Comparison of ENCODE assay signal across 1 cellular context in genomic region chr2:207662203-207662602, GRCh38.
TF ChIP-seq lines count a peak whose summit lies in the region.

No MANE protein-coding gene starts in this region.

TF ChIP-seq in HepG2, 621 proteins besides CTCF, POLR2A, EP300 and RAD21 (continued from another document):
- TF ChIP-seq IRX3 (CRISPR knock-in tag; IDR thresholded peaks at IDR 0.05; ENCODE audit: borderline replicate concordance, low read depth) (no peak), ZNF75D (CRISPR knock-in tag; IDR thresholded peaks at IDR 0.05; ENCODE audit: borderline replicate concordance) (no peak), SOX5 (CRISPR knock-in tag; IDR thresholded peaks at IDR 0.05; ENCODE audit: borderline replicate concordance) (no peak), SMAD9 (CRISPR knock-in tag; IDR thresholded peaks at IDR 0.05) (no peak), RORA (CRISPR knock-in tag; IDR thresholded peaks at IDR 0.05) (no peak), NCOA5 (CRISPR knock-in tag; IDR thresholded peaks at IDR 0.05) (no peak), ZNF781 (CRISPR knock-in tag; IDR thresholded peaks at IDR 0.05; ENCODE audit: borderline replicate concordance, not compliant biosample characterization) (no peak), SALL1 (CRISPR knock-in tag; IDR thresholded peaks at IDR 0.05) (no peak)
- TF ChIP-seq, protein P1, sequence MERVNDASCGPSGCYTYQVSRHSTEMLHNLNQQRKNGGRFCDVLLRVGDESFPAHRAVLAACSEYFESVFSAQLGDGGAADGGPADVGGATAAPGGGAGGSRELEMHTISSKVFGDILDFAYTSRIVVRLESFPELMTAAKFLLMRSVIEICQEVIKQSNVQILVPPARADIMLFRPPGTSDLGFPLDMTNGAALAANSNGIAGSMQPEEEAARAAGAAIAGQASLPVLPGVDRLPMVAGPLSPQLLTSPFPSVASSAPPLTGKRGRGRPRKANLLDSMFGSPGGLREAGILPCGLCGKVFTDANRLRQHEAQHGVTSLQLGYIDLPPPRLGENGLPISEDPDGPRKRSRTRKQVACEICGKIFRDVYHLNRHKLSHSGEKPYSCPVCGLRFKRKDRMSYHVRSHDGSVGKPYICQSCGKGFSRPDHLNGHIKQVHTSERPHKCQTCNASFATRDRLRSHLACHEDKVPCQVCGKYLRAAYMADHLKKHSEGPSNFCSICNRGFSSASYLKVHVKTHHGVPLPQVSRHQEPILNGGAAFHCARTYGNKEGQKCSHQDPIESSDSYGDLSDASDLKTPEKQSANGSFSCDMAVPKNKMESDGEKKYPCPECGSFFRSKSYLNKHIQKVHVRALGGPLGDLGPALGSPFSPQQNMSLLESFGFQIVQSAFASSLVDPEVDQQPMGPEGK (CRISPR knock-in tag; IDR thresholded peaks at IDR 0.05): no peak
